Comparison of ENCODE assay signal across 17 cellular contexts in genomic region chr15:29151111-29151857, GRCh38.
DNase-seq lines count a peak whose midpoint lies in the region; ATAC-seq, FAIRE-seq and TF ChIP-seq lines count a peak whose summit lies in the region.
"Had no signal": no experiment of that assay in that cellular context is flagged by ENCODE, and none has a peak within 500 bp of the region (broad histone marks: within the 10 kb centered on the region; RNA-seq: fewer than 3 reads in every experiment).

No MANE protein-coding gene starts in this region.

- no peak overlapping the region for H3K4me3 ChIP-seq in HepG2 (replicated peaks in 1 of 3; ENCODE audit: insufficient read depth in 1 of 3, low read depth in 2 of 3, low read length in 3 of 3)
- no peak overlapping the region for H3K4me3 ChIP-seq in right lobe of liver
- H3K4me3 ChIP-seq in H1 (ENCODE audit: extremely low read depth in 1 of 4, insufficient read depth in 2 of 4, low read depth in 3 of 4, low read length in 4 of 4) = no peak overlapping the region
- no peak overlapping the region for H3K4me3 ChIP-seq in neural cell (ENCODE audit: low read length)
- H3K4me3 ChIP-seq: HAP-1 had no signal

- no peaks in the 10 kb centered on the region for H3F3A ChIP-seq in neural cell (ENCODE audit: insufficient read depth, low read length, poor library complexity, severe bottlenecking)

- H3K4ac ChIP-seq in H1 (replicated peaks; ENCODE audit: insufficient read length, low read depth, low read length) = no peak overlapping the region

- H3K79me2 ChIP-seq in HepG2 (ENCODE audit: insufficient read depth, low read length) (no peaks in the 10 kb centered on the region), H1 (ENCODE audit: control insufficient read depth in 1 of 2, insufficient read depth in 2 of 2, low read length in 2 of 2) (no peaks in the 10 kb centered on the region), neural cell (replicated peaks; ENCODE audit: insufficient read depth, low read length) (no peaks in the 10 kb centered on the region)

- TF ChIP-seq CTCF in HepG2 (CRISPR knock-in tag; IDR thresholded peaks at IDR 0.05) (no peak), right lobe of liver (IDR thresholded peaks at IDR 0.05) (no peak), H1 (IDR thresholded peaks at IDR 0.05; ENCODE audit: control extremely low read depth in 1 of 3, insufficient read depth in 1 of 3, low read depth in 1 of 3, low read length in 3 of 3) (no peak), neural cell (IDR thresholded peaks at IDR 0.05; ENCODE audit: poor library complexity, severe bottlenecking) (no peak)

- H3K27me3 ChIP-seq in HepG2 (ENCODE audit: control insufficient read depth in 1 of 2, insufficient read depth in 2 of 2, low read length in 2 of 2) = no peaks in the 10 kb centered on the region; a peak in 1 of 5 replicates
- H3K27me3 ChIP-seq in right lobe of liver = no peaks in the 10 kb centered on the region
- H3K27me3 ChIP-seq in H1 (replicated peaks in 1 of 4; ENCODE audit: control insufficient read depth in 3 of 4, extremely low read depth in 1 of 4, insufficient read depth in 3 of 4, low read length in 3 of 4) = no peaks in the 10 kb centered on the region
- no peaks in the 10 kb centered on the region for H3K27me3 ChIP-seq in neural cell (ENCODE audit: insufficient read depth, low read depth, low read length)

- H2AFZ ChIP-seq in HepG2 (ENCODE audit: low read length) (no peak overlapping the region), H1 (ENCODE audit: low read length) (no peak overlapping the region), neural cell (ENCODE audit: low read depth, low read length) (no peak overlapping the region)

- no peak overlapping the region for H2BK120ac ChIP-seq in H1 (replicated peaks; ENCODE audit: low read depth, low read length)

- POLR2A ChIA-PET in HepG2 (lab: Yijun Ruan, JAX) (no interaction called here), H1 (lab: Charles Lee; ENCODE audit: partially characterized antibody) (interaction anchor here (1.2 kb wide), 1 partner anchor 61 kb away, joined by 3 read pairs; no protein-coding TSS in a partner anchor)

- TF ChIP-seq POLR2A in HepG2 (IDR thresholded peaks at IDR 0.05; ENCODE audit: insufficient read depth in 1 of 2, low read depth in 2 of 2, low read length in 2 of 2) (no peak), right lobe of liver (IDR thresholded peaks at IDR 0.05) (no peak), H1 (IDR thresholded peaks at IDR 0.05; ENCODE audit: control extremely low read depth in 1 of 2, low read depth in 2 of 2, low read length in 2 of 2) (no peak)

- H3K18ac ChIP-seq in H1 (ENCODE audit: extremely low read depth, low read length) = no peak overlapping the region

- no peaks in the 10 kb centered on the region for H3K23me2 ChIP-seq in H1 (ENCODE audit: low read depth, low read length)

- H3K27ac ChIP-seq in HepG2 (ENCODE audit: extremely low read length, insufficient read depth, low read length) = no peak overlapping the region
- no peak overlapping the region for H3K27ac ChIP-seq in right lobe of liver
- no peak overlapping the region for H3K27ac ChIP-seq in H1 (ENCODE audit: low read depth, low read length)
- peak overlapping the region; percentile 58 for H3K27ac ChIP-seq in neural cell (ENCODE audit: low read length)
- H3K27ac ChIP-seq: C4-2B had no signal

- no peak overlapping the region for H2BK15ac ChIP-seq in H1 (ENCODE audit: low read length)

- H3K4me2 ChIP-seq in HepG2 (ENCODE audit: low read depth, low read length) (no peak overlapping the region), H1 (ENCODE audit: insufficient read depth in 1 of 2, low read depth in 2 of 2, low read length in 2 of 2) (no peak overlapping the region), neural cell (ENCODE audit: low read length) (no peak overlapping the region)

- TF ChIP-seq EP300 in HepG2 (IDR thresholded peaks at IDR 0.05; ENCODE audit: low read depth in 2 of 2, low read length in 2 of 2) = no peak
- TF ChIP-seq EP300 in HepG2 (CRISPR knock-in tag; IDR thresholded peaks at IDR 0.05; ENCODE audit: borderline replicate concordance) = no peak
- TF ChIP-seq EP300 in H1 (IDR thresholded peaks at IDR 0.05; ENCODE audit: borderline replicate concordance in 1 of 2, low read depth in 2 of 2, low read length in 2 of 2) = no peak
- no peak for TF ChIP-seq EP300 in neural cell (conservative IDR thresholded peaks at IDR 0.05; ENCODE audit: poor library complexity, severe bottlenecking)

- H3K36me3 ChIP-seq in HepG2 (replicated peaks in 1 of 2; ENCODE audit: control insufficient read depth in 1 of 2, insufficient read depth in 2 of 2, low read length in 2 of 2) (no peaks in the 10 kb centered on the region), right lobe of liver (no peaks in the 10 kb centered on the region), H1 (ENCODE audit: control insufficient read depth in 2 of 4, insufficient read depth in 4 of 4, low read length in 3 of 4) (no peaks in the 10 kb centered on the region), neural cell (ENCODE audit: insufficient read depth, low read length) (no peaks in the 10 kb centered on the region)
- H3K36me3 ChIP-seq: HAP-1 had no signal

- no peak overlapping the region for H3K14ac ChIP-seq in H1 (ENCODE audit: insufficient read length)

- H4K5ac ChIP-seq in H1 (ENCODE audit: insufficient read length, low read depth, low read length) = no peak overlapping the region

- CTCF ChIA-PET in HepG2 (lab: Yijun Ruan, JAX; ENCODE audit: low intra/inter-chr PET ratio, low total read pairs) = no interaction called here
- CTCF ChIA-PET in H1 (lab: Charles Lee; ENCODE audit: partially characterized antibody) = interaction anchor here (1.5 kb wide), 1 partner anchor 11 kb away, joined by 4 read pairs; no protein-coding TSS in a partner anchor

- H3K23ac ChIP-seq in H1 (ENCODE audit: insufficient read length) = no peak overlapping the region

- H4K20me1 ChIP-seq in HepG2 (ENCODE audit: insufficient read depth, low read length) (no peaks in the 10 kb centered on the region), H1 (replicated peaks in 1 of 2; ENCODE audit: control insufficient read depth in 1 of 2, insufficient read depth in 2 of 2, low read length in 2 of 2) (peaks cover 0 to 1% of the 10 kb centered on the region in 2 experiments), neural cell (ENCODE audit: insufficient read depth) (no peaks in the 10 kb centered on the region)

- H2BK12ac ChIP-seq in H1 (ENCODE audit: low read depth, low read length) = no peak overlapping the region

- H4K91ac ChIP-seq in H1 (replicated peaks; ENCODE audit: insufficient read length, low read length) = no peak overlapping the region

- ATAC-seq in HepG2 = no peak
- ATAC-seq in right lobe of liver = no peak

- FAIRE-seq in HepG2 (lab: Jason Lieb, UNC) (no peak), H1 (lab: Jason Lieb, UNC) (no peak)
- FAIRE-seq: A204.1, D721Med, GM12892 had no signal

- DNase-seq in HepG2 (ENCODE audit: low spot score) (no peak), right lobe of liver (no peak), H1 (ENCODE audit: low read depth in 1 of 2, low spot score in 2 of 2) (peak in 1 of 2 experiments; percentile 30), NCI-H510A (lab: John Stamatoyannopoulos, UW) (no peak), NCI-H510A treated with DMSO at 0.1 percent for 48 hours (lab: John Stamatoyannopoulos, UW) (no peak), A172 (ENCODE audit: low spot score) (no peak)
- DNase-seq: AML-193; Caco-2; CD4-positive, alpha-beta T cell; GDM1; GOT3 had no signal

- no peak overlapping the region for H3K56ac ChIP-seq in H1 (replicated peaks; ENCODE audit: insufficient read length, low read depth, low read length)

- TF ChIP-seq RAD21 in HepG2 (CRISPR knock-in tag; IDR thresholded peaks at IDR 0.05) (no peak), H1 (IDR thresholded peaks at IDR 0.05 in 1 of 2, conservative IDR thresholded peaks at IDR 0.05 in 1 of 2; ENCODE audit: low read depth in 2 of 2, low read length in 2 of 2) (0 out of 4 replicates have a peak, but pooled peaks have one; percentile 10 to 29), neural cell (conservative IDR thresholded peaks at IDR 0.05) (no peak)

- no TSS peak for BruUV-seq in HepG2 (replicated peaks; lab: Mats Ljungman, UMichigan)

- H3K9me3 ChIP-seq in HepG2 (ENCODE audit: low read length) (no peaks in the 10 kb centered on the region), right lobe of liver (no peaks in the 10 kb centered on the region), H1 (ENCODE audit: insufficient read depth in 2 of 2, low read depth in 1 of 2, low read length in 1 of 2) (no peaks in the 10 kb centered on the region), neural cell (ENCODE audit: low read length) (no peaks in the 10 kb centered on the region)
- H3K9me3 ChIP-seq: Caco-2 had no signal

- 29% methylated on average over 11 of the region's 18 CpGs for WGBS in HepG2 (ENCODE audit: low lambda C conversion rate)
- 77% methylated on average over 8 of the region's 18 CpGs for WGBS in right lobe of liver (ENCODE audit: insufficient coverage, low coverage, low lambda C conversion rate, missing lambda C conversion rate)
- 95% methylated on average over 18 of the region's 18 CpGs; no CpG with 5 or more reads in 1 of the 2 experiments for WGBS in H1 (ENCODE audit: extremely low coverage in 1 of 2, insufficient coverage in 1 of 2, insufficient read length in 1 of 2, insufficient replicate concordance in 2 of 2, low coverage in 1 of 2, low lambda C conversion rate in 2 of 2, missing lambda C conversion rate in 1 of 2), 2 experiments

- H3K79me1 ChIP-seq in H1 (ENCODE audit: low read depth, low read length) = no peaks in the 10 kb centered on the region

- H3K9ac ChIP-seq in HepG2 (ENCODE audit: insufficient read depth, low read depth, low read length) = no peak overlapping the region
- H3K9ac ChIP-seq in H1 (replicated peaks in 1 of 4; ENCODE audit: extremely low read depth in 1 of 4, low read depth in 3 of 4, low read length in 3 of 4) = no peak overlapping the region
- peak overlapping the region; percentile 17 for H3K9ac ChIP-seq in neural cell (ENCODE audit: low read length)

- in situ Hi-C loops in HepG2 (cut with HindIII; ENCODE audit: extremely low pct_ligation_motif_present, low pct_unique_long_range_greater_than_20kb) = no loop called here

- H3K9me2 ChIP-seq in neural cell (ENCODE audit: insufficient read depth, low read length) = no peaks in the 10 kb centered on the region

- H2AK5ac ChIP-seq in H1 (ENCODE audit: low read depth, low read length) = no peak overlapping the region

- no peak overlapping the region for H2BK5ac ChIP-seq in H1 (ENCODE audit: low read depth, low read length)

- H4K8ac ChIP-seq in H1 (ENCODE audit: extremely low read depth, insufficient read depth, low read length) = no peak overlapping the region

- H2BK20ac ChIP-seq in H1 (ENCODE audit: low read length) = no peak overlapping the region

- H3K4me1 ChIP-seq in HepG2 (ENCODE audit: insufficient read depth, low read length) (no peaks in the 10 kb centered on the region), right lobe of liver (no peaks in the 10 kb centered on the region), H1 (replicated peaks in 1 of 4; ENCODE audit: control insufficient read depth in 3 of 4, insufficient read depth in 4 of 4, low read length in 3 of 4) (no peaks in the 10 kb centered on the region)
- H3K4me1 ChIP-seq: Caco-2, HAP-1 had no signal

- intact Hi-C loops in HepG2 (cut with micrococcal nuclease; ENCODE audit: unreplicated experiment) = no loop called here
- intact Hi-C loops in right lobe of liver (cut with DNase I) = no loop called here

TF ChIP-seq in neural cell, 6 proteins besides CTCF, POLR2A, EP300 and RAD21 (continues in another document):
- TF ChIP-seq EZH2 (IDR thresholded peaks at IDR 0.05; ENCODE audit: borderline replicate concordance, insufficient read depth, low read length, poor library complexity, severe bottlenecking) (no peak), POLR2AphosphoS5 (IDR thresholded peaks at IDR 0.05) (no peak)

Comparison
In these comparisons a context has a peak if more than half of its experiments do, and no peak if none do; other contexts are left out.
1. Of the 41 proteins assayed by ChIP-seq in both HepG2 and H1: peak only in HepG2: none; only in H1: RAD21; in both: none; in neither: 39; mixed calls (peak in some experiments, not most) for 1.